Comparison of ENCODE assay signal across 17 cellular contexts in genomic region chr1:244065063-244065788, GRCh38. TPM values are rescaled to one million over a fixed set of nuclear protein-coding genes. Genes with fewer than 3 reads are reported as not detected.
DNase-seq lines count a peak whose midpoint lies in the region; ATAC-seq and TF ChIP-seq lines count a peak whose summit lies in the region.
"Had no signal": no experiment of that assay in that cellular context is flagged by ENCODE, and none has a peak within 500 bp of the region (broad histone marks: within the 10 kb centered on the region; RNA-seq: fewer than 3 reads in every experiment).

No MANE protein-coding gene starts in this region.

- DNase-seq in right atrium auricular region (ENCODE audit: low spot score): peak; percentile 50
- DNase-seq in Right ventricle myocardium superior: no peak
- peak; percentile 30 for DNase-seq in astrocyte of the hippocampus (ENCODE audit: low read depth, low spot score)
- no peak for DNase-seq in sigmoid colon
- no peak for DNase-seq in activated T-cell treated with anti-CD3 and anti-CD28 coated beads for 4 hours
- DNase-seq: activated CD4-positive, CD25-positive, alpha-beta regulatory T cell treated with anti-CD3 and anti-CD28 coated beads, Interleukin-2, amount 50 U/mL, for 72 hours; activated CD8-positive, alpha-beta memory T cell treated with anti-CD3 and anti-CD28 coated beads, Interleukin-2, amount 10 ng/mL, durations not matched to agents 7 days and 5 days; CD4-positive, CD25-positive, alpha-beta regulatory T cell; left ventricle myocardium inferior; NCI-H2171; ovary; stimulated activated CD4-positive, alpha-beta T cell treated with anti-CD3 and anti-CD28 coated beads, Interleukin-4, amount 100 ng/mL, for 4 hours; stimulated activated CD8-positive, alpha-beta memory T cell treated with anti-CD3 and anti-CD28 coated beads, Interleukin-4, amount 100 ng/mL, for 48 hours had no signal

- ATAC-seq in Right ventricle myocardium superior (ENCODE audit: poor library complexity): no peak
- ATAC-seq in GM19023 (IDR thresholded peaks at IDR 0.05; ENCODE audit: unreplicated experiment): no peak
- ATAC-seq: activated CD8-positive, alpha-beta memory T cell treated with anti-CD3 and anti-CD28 coated beads, Interleukin-2, amount 10 ng/mL, durations not matched to agents 7 days and 5 days had no signal

- TF ChIP-seq POLR2A in sigmoid colon (IDR thresholded peaks at IDR 0.05): no peak

- H3K4me1 ChIP-seq in right atrium auricular region (no peaks in the 10 kb centered on the region), sigmoid colon (no peaks in the 10 kb centered on the region)
- H3K4me1 ChIP-seq: adrenal gland, left ventricle myocardium inferior had no signal

- no peaks in the 10 kb centered on the region for H3K27me3 ChIP-seq in right atrium auricular region
- no peaks in the 10 kb centered on the region for H3K27me3 ChIP-seq in layer of hippocampus (ENCODE audit: control insufficient read depth, insufficient read depth, low read length)
- no peaks in the 10 kb centered on the region for H3K27me3 ChIP-seq in sigmoid colon
- H3K27me3 ChIP-seq: adrenal gland, ovary had no signal

- H3K4me3 ChIP-seq in right atrium auricular region (no peak overlapping the region), sigmoid colon (no peak overlapping the region)
- H3K4me3 ChIP-seq: adrenal gland, left ventricle myocardium inferior, ovary had no signal

- H3K27ac ChIP-seq in right atrium auricular region (no peak overlapping the region), layer of hippocampus (ENCODE audit: low read depth, low read length) (peak overlapping the region; percentile 39), temporal lobe (ENCODE audit: low read depth, low read length) (peak overlapping the region; percentile 49), sigmoid colon (no peak overlapping the region)
- H3K27ac ChIP-seq: adrenal gland, left ventricle myocardium inferior, ovary had no signal

- TF ChIP-seq EP300 in sigmoid colon (IDR thresholded peaks at IDR 0.05): no peak

- H3K36me3 ChIP-seq in right atrium auricular region (no peaks in the 10 kb centered on the region), sigmoid colon (no peaks in the 10 kb centered on the region)
- H3K36me3 ChIP-seq: adrenal gland, left ventricle myocardium inferior, ovary had no signal

- TF ChIP-seq CTCF in right atrium auricular region (IDR thresholded peaks at IDR 0.05) (no peak), sigmoid colon (IDR thresholded peaks at IDR 0.05) (no peak)

- intact Hi-C loops in Right ventricle myocardium superior (cut with DNase I) (no loop called here), sigmoid colon (cut with DNase I) (no loop called here)

- H3K9me3 ChIP-seq in right atrium auricular region (no peaks in the 10 kb centered on the region), sigmoid colon (no peaks in the 10 kb centered on the region)
- H3K9me3 ChIP-seq: adrenal gland, left ventricle myocardium inferior, ovary had no signal

- WGBS in sigmoid colon, 2 donors: 31 to 72% methylated on average over 9 of the region's 9 CpGs

RNA-seq across cellular contexts. Expression of gene ZBTB18, which starts 14.1 kb away (rescaled TPM):
- 10 to 100 TPM; 14.9 to 19.7 TPM for total RNA-seq in right atrium auricular region
- 29.9 TPM for total RNA-seq in Right ventricle myocardium superior
- 364 TPM for total RNA-seq in temporal lobe
- 10 to 100 TPM; 11.8 to 19.7 (median 17.1) TPM for total RNA-seq in sigmoid colon
- 10 to 100 TPM in 1 of 3 donors, 1 to 10 TPM in 2; 7.4 to 15.3 (median 7.8) TPM for polyA plus RNA-seq in sigmoid colon

Comparison
In these comparisons a context has a peak if more than half of its experiments do, and no peak if none do; other contexts are left out.
1. DNase-seq: peak in right atrium auricular region (single experiment) and astrocyte of the hippocampus (single experiment); none in Right ventricle myocardium superior (single experiment), sigmoid colon (single experiment) and activated T-cell treated with anti-CD3 and anti-CD28 coated beads for 4 hours (single experiment).
2. H3K27ac ChIP-seq: peak in layer of hippocampus (single experiment) and temporal lobe (single experiment); none in right atrium auricular region (0 of 2) and sigmoid colon (0 of 4).
3. RNA of gene ZBTB18, which starts 14.1 kb away (total RNA-seq): 364 TPM in temporal lobe (single experiment); 29.9 TPM in Right ventricle myocardium superior (single experiment), 14.9 to 19.7 TPM in right atrium auricular region and 11.8 to 19.7 TPM in sigmoid colon; every median in the first group is over 10 times any median in the second.